Comparison of ENCODE assay signal across 10 cellular contexts in the genomic region with DNA sequence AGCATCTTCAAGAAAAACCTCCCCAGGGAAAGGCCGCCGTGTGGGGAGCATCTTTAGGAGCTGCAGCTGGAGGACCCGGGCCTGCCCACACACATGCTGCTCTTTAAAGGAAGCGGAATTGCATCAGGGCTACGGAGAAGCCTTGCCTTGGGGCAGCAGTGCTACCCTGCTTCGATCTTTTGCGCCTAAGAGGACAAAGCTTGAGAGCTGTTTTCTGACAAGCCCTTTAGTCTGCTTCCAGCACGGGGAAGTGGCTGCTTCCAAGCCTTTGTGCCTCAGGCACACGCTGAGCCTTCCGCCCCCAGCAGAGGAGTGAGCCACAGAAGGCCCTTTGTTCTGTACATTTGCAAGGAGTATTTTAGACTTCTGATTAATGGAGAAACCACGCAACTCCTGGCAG. TPM values are rescaled to one million over a fixed set of nuclear protein-coding genes. Genes with fewer than 3 reads are reported as not detected.
A peak's percentile ranks its signal among the peaks of the same experiment; 100 is the strongest.
DNase-seq lines count a peak whose midpoint lies in the region; FAIRE-seq and TF ChIP-seq lines count a peak whose summit lies in the region.
"Had no signal": no experiment of that assay in that cellular context is flagged by ENCODE, and none has a peak within 500 bp of the region (broad histone marks: within the 10 kb centered on the region; RNA-seq: fewer than 3 reads in every experiment).

No MANE protein-coding gene starts in this region.

- in situ Hi-C loops in brain microvascular endothelial cell (cut with HindIII; ENCODE audit: low pct_ligation_motif_present, low sequenced_read_pairs) (no loop called here), GM13976 (cut with MboI; ENCODE audit: low sequenced_read_pairs, unreplicated experiment) (no loop called here)

- H3K36me3 ChIP-seq in brain microvascular endothelial cell (replicated peaks): peaks cover 5% of the 10 kb centered on the region

- H3K9me3 ChIP-seq in AG04450 (ENCODE audit: control insufficient read depth, insufficient read depth, low read length): no peaks in the 10 kb centered on the region
- H3K9me3 ChIP-seq: lower lobe of right lung, SJSA1 had no signal

- TF ChIP-seq POLR2A in erythroblast (IDR thresholded peaks at IDR 0.05; ENCODE audit: low read length) (no peak), GM12892 (IDR thresholded peaks at IDR 0.05; ENCODE audit: low read depth, low read length) (no peak)

- POLR2A ChIA-PET in AG04450 (lab: Yijun Ruan, JAX): interaction anchor here (0.7 kb wide), 1 partner anchor 23 kb away, joined by 3 read pairs; no protein-coding TSS in a partner anchor

- H3K4me3 ChIP-seq in AG04450 (ENCODE audit: low read depth, low read length): no peak overlapping the region
- H3K4me3 ChIP-seq in brain microvascular endothelial cell (ENCODE audit: low read depth, low read length): no peak overlapping the region
- H3K4me3 ChIP-seq: lower lobe of right lung, SJSA1 had no signal

- DNase-seq in AG04450 (ENCODE audit: low read depth, low spot score): no peak
- peak; percentile 72 for DNase-seq in NCI-H1694 (lab: John Stamatoyannopoulos, UW)
- DNase-seq in brain microvascular endothelial cell: peak; percentile 38
- DNase-seq in left kidney (ENCODE audit: low read depth, low spot score): peak; percentile 65
- no peak for DNase-seq in GM13976 (ENCODE audit: low spot score)
- no peak for DNase-seq in erythroblast (lab: John Stamatoyannopoulos, UW)
- no peak for DNase-seq in GM12892 (ENCODE audit: insufficient read length)
- no peak for DNase-seq in Kasumi-1 (lab: John Stamatoyannopoulos, UW)
- DNase-seq: lower lobe of right lung had no signal

- peak overlapping the region; percentile 61 for H3K27ac ChIP-seq in AG04450 (ENCODE audit: low read depth, low read length)
- no peak overlapping the region for H3K27ac ChIP-seq in brain microvascular endothelial cell
- H3K27ac ChIP-seq: lower lobe of right lung, SJSA1 had no signal

- no peaks in the 10 kb centered on the region for H3K27me3 ChIP-seq in AG04450 (ENCODE audit: control insufficient read depth, insufficient read depth, low read length)
- H3K27me3 ChIP-seq in brain microvascular endothelial cell (replicated peaks): no peaks in the 10 kb centered on the region
- H3K27me3 ChIP-seq: SJSA1 had no signal

- no peak for FAIRE-seq in GM12892 (lab: Jason Lieb, UNC)

- CTCF ChIA-PET in AG04450 (lab: Charles Lee): interaction anchor here (0.5 kb wide), 1 partner anchor 30 kb away, joined by 4 read pairs; no protein-coding TSS in a partner anchor

- TF ChIP-seq CTCF in AG04450 (IDR thresholded peaks at IDR 0.05; ENCODE audit: low read depth, low read length): no peak
- no peak for TF ChIP-seq CTCF in brain microvascular endothelial cell (IDR thresholded peaks at IDR 0.05; ENCODE audit: low read depth, low read length, missing control alignments)
- TF ChIP-seq CTCF in GM13976 (IDR thresholded peaks at IDR 0.05; ENCODE audit: borderline replicate concordance, control extremely low read depth, extremely low read depth, insufficient read depth, missing control alignments): no peak

RNA-seq across cellular contexts. Expression of a gene that starts 31.5 kb away (rescaled TPM):
- 25.8 and 29.8 TPM in 2 replicates for polyA plus RNA-seq in AG04450 (2011; rRNA removed)
- 5.7 and 6.3 TPM in 2 replicates for polyA minus RNA-seq in AG04450 (2011; rRNA and poly(A)+ RNA removed)
- polyA plus RNA-seq in GM12892 (2012; ENCODE audit: missing spikeins): 30.8 TPM

RNA-seq across cellular contexts. Expression of a gene that starts 31.8 kb away (rescaled TPM):
- polyA plus RNA-seq in AG04450 (2011; rRNA removed): 10.5 and 12.5 TPM in 2 replicates
- polyA minus RNA-seq in AG04450 (2011; rRNA and poly(A)+ RNA removed): 12.7 and 15.0 TPM in 2 replicates
- polyA plus RNA-seq in GM12892 (2012; ENCODE audit: missing spikeins): 12.4 TPM

RNA-seq across cellular contexts. Expression of a gene that starts 34.7 kb away (rescaled TPM):
- 126 and 160 TPM in 2 replicates for polyA plus RNA-seq in AG04450 (2011; rRNA removed)
- 134 and 150 TPM in 2 replicates for polyA minus RNA-seq in AG04450 (2011; rRNA and poly(A)+ RNA removed)
- 53.2 TPM for polyA plus RNA-seq in GM12892 (2012; ENCODE audit: missing spikeins)

Comparison
In these comparisons a context has a peak if more than half of its experiments do, and no peak if none do; other contexts are left out.
1. DNase-seq: peak in NCI-H1694 (single experiment), brain microvascular endothelial cell (single experiment) and left kidney (single experiment); none in AG04450 (single experiment), GM13976 (single experiment), erythroblast (0 of 2), GM12892 (single experiment) and Kasumi-1 (0 of 2).